2 cellular contexts compared by ENCODE assay signal in the genomic region with DNA sequence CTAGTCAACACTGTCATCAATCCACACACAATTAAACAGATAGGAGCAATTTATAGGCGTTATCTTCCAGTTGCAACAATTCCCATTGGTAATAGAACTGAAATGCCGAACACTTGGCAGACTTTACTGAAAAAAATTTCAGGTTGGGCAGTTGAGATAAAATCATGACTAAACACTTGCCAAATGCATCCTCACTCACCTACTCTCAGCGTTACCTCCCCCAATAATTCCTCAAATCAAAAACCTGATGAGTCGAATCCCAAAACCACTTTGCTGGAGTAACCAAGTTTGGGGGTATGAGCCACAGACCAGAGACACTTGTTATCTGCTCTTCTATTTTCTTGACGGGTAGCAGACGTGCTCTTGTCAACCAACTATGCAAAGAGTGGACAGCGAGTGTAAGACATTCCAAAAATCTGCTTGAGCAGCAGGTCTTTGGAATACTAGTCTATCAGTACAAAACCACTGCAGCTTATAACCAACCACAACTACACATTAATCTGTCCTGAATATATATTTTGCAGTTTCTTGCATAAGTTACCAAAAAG.
TF ChIP-seq lines count a peak whose summit lies in the region.

No MANE protein-coding gene starts in this region.

TF ChIP-seq in SK-N-SH treated with all-trans-retinoic acid at 6 μM for 48 hours, 23 proteins besides CTCF, POLR2A, EP300 and RAD21 (continued from another document):
- TF ChIP-seq, protein P1, sequence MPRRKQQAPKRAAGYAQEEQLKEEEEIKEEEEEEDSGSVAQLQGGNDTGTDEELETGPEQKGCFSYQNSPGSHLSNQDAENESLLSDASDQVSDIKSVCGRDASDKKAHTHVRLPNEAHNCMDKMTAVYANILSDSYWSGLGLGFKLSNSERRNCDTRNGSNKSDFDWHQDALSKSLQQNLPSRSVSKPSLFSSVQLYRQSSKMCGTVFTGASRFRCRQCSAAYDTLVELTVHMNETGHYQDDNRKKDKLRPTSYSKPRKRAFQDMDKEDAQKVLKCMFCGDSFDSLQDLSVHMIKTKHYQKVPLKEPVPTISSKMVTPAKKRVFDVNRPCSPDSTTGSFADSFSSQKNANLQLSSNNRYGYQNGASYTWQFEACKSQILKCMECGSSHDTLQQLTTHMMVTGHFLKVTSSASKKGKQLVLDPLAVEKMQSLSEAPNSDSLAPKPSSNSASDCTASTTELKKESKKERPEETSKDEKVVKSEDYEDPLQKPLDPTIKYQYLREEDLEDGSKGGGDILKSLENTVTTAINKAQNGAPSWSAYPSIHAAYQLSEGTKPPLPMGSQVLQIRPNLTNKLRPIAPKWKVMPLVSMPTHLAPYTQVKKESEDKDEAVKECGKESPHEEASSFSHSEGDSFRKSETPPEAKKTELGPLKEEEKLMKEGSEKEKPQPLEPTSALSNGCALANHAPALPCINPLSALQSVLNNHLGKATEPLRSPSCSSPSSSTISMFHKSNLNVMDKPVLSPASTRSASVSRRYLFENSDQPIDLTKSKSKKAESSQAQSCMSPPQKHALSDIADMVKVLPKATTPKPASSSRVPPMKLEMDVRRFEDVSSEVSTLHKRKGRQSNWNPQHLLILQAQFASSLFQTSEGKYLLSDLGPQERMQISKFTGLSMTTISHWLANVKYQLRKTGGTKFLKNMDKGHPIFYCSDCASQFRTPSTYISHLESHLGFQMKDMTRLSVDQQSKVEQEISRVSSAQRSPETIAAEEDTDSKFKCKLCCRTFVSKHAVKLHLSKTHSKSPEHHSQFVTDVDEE (CRISPR knock-in tag; IDR thresholded peaks at IDR 0.05), result no peak

TF ChIP-seq in SK-N-SH, 30 proteins besides CTCF, POLR2A, EP300 and RAD21 (continued from another document):
- TF ChIP-seq, protein P2, sequence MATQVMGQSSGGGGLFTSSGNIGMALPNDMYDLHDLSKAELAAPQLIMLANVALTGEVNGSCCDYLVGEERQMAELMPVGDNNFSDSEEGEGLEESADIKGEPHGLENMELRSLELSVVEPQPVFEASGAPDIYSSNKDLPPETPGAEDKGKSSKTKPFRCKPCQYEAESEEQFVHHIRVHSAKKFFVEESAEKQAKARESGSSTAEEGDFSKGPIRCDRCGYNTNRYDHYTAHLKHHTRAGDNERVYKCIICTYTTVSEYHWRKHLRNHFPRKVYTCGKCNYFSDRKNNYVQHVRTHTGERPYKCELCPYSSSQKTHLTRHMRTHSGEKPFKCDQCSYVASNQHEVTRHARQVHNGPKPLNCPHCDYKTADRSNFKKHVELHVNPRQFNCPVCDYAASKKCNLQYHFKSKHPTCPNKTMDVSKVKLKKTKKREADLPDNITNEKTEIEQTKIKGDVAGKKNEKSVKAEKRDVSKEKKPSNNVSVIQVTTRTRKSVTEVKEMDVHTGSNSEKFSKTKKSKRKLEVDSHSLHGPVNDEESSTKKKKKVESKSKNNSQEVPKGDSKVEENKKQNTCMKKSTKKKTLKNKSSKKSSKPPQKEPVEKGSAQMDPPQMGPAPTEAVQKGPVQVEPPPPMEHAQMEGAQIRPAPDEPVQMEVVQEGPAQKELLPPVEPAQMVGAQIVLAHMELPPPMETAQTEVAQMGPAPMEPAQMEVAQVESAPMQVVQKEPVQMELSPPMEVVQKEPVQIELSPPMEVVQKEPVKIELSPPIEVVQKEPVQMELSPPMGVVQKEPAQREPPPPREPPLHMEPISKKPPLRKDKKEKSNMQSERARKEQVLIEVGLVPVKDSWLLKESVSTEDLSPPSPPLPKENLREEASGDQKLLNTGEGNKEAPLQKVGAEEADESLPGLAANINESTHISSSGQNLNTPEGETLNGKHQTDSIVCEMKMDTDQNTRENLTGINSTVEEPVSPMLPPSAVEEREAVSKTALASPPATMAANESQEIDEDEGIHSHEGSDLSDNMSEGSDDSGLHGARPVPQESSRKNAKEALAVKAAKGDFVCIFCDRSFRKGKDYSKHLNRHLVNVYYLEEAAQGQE (IDR thresholded peaks at IDR 0.05; ENCODE audit: low read depth, low read length), result no peak
- TF ChIP-seq TAF1 (IDR thresholded peaks at IDR 0.05; ENCODE audit: borderline replicate concordance, low read depth, low read length), result no peak
- no peak for TF ChIP-seq EZH2phosphoT487 (IDR thresholded peaks at IDR 0.05; ENCODE audit: borderline replicate concordance, low read depth)
- TF ChIP-seq, protein P3, sequence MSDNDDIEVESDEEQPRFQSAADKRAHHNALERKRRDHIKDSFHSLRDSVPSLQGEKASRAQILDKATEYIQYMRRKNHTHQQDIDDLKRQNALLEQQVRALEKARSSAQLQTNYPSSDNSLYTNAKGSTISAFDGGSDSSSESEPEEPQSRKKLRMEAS (IDR thresholded peaks at IDR 0.05; ENCODE audit: low read depth), result no peak
- no peak for TF ChIP-seq GATA2 (CRISPR knock-in tag; IDR thresholded peaks at IDR 0.05)
- TF ChIP-seq TCF12 (IDR thresholded peaks at IDR 0.05), result no peak
- TF ChIP-seq, protein P4, sequence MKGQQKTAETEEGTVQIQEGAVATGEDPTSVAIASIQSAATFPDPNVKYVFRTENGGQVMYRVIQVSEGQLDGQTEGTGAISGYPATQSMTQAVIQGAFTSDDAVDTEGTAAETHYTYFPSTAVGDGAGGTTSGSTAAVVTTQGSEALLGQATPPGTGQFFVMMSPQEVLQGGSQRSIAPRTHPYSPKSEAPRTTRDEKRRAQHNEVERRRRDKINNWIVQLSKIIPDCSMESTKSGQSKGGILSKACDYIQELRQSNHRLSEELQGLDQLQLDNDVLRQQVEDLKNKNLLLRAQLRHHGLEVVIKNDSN (IDR thresholded peaks at IDR 0.05; ENCODE audit: borderline replicate concordance, low read depth), result no peak
- TF ChIP-seq YY1 (IDR thresholded peaks at IDR 0.05; ENCODE audit: low read depth), result no peak
- TF ChIP-seq FOXM1 (IDR thresholded peaks at IDR 0.05; ENCODE audit: low read depth), result no peak
- TF ChIP-seq RFX5 (IDR thresholded peaks at IDR 0.05; ENCODE audit: low read length), result no peak
- TF ChIP-seq RXRA (IDR thresholded peaks at IDR 0.05; ENCODE audit: borderline replicate concordance, low read depth), result no peak
- TF ChIP-seq, protein P5, sequence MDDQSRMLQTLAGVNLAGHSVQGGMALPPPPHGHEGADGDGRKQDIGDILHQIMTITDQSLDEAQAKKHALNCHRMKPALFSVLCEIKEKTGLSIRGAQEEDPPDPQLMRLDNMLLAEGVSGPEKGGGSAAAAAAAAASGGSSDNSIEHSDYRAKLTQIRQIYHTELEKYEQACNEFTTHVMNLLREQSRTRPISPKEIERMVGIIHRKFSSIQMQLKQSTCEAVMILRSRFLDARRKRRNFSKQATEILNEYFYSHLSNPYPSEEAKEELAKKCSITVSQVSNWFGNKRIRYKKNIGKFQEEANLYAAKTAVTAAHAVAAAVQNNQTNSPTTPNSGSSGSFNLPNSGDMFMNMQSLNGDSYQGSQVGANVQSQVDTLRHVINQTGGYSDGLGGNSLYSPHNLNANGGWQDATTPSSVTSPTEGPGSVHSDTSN (IDR thresholded peaks at IDR 0.05), result no peak
- no peak for TF ChIP-seq NRF1 (IDR thresholded peaks at IDR 0.05; ENCODE audit: low read depth, low read length)
- no peak for TF ChIP-seq SIN3A (IDR thresholded peaks at IDR 0.05; ENCODE audit: borderline replicate concordance, low read depth, low read length)
